26 cellular contexts compared by ENCODE assay signal in genomic region chr2:228728961-228729360, GRCh38.
DNase-seq lines count a peak whose midpoint lies in the region; FAIRE-seq and TF ChIP-seq lines count a peak whose summit lies in the region.
"Had no signal": no experiment of that assay in that cellular context is flagged by ENCODE, and none has a peak within 500 bp of the region (broad histone marks: within the 10 kb centered on the region; RNA-seq: fewer than 3 reads in every experiment).

No MANE protein-coding gene starts in this region.

- DNase-seq in ELR (ENCODE audit: low read depth) (peak; percentile 64), astrocyte (ENCODE audit: low read depth) (peak; percentile 25), iris pigment epithelial cell (ENCODE audit: low read depth) (peak; percentile 10), smooth muscle cell (lab: John Stamatoyannopoulos, UW; ENCODE audit: unreplicated experiment) (no peak), MG63 (no peak), foreskin melanocyte (no peak), GM10248 (ENCODE audit: extremely low spot score) (no peak)
- DNase-seq: activated CD4-positive, CD25-positive, alpha-beta regulatory T cell treated with anti-CD3 and anti-CD28 coated beads, Interleukin-2, amount 50 U/mL, for 72 hours; activated CD8-positive, alpha-beta T cell treated with anti-CD3 and anti-CD28 coated beads for 36 hours; adrenal gland; CD4-positive, alpha-beta T cell; dermis blood vessel endothelial cell; GDM1; KG1; left ventricle myocardium inferior; midbrain; naive thymus-derived CD8-positive, alpha-beta T cell; NCI-H510A; NK-92 treated with Interleukin-12 subunit alpha and Interleukin-12 subunit beta, amount 100 ng/mL, for 24 hours; SIG-M5; stimulated activated CD4-positive, alpha-beta T cell treated with anti-CD3 and anti-CD28 coated beads, Interleukin-12 subunit alpha, Interleukin-12 subunit beta, amount 100 ng/mL, for 4 hours; stimulated activated CD4-positive, alpha-beta T cell treated with anti-CD3 and anti-CD28 coated beads, Interleukin-4, amount 100 ng/mL, for 24 hours; stimulated activated naive B cell treated with anti-CD40 and anti-IgM and Interleukin-4, amounts not matched to agents 10 μg/mL and 1 μg/mL and 100 μg/mL, for 72 hours had no signal

- peaks cover 9% of the 10 kb centered on the region for H3K4me1 ChIP-seq in astrocyte (ENCODE audit: insufficient read depth, low read length)
- peaks cover 3% of the 10 kb centered on the region for H3K4me1 ChIP-seq in smooth muscle cell (ENCODE audit: low read depth)
- H3K4me1 ChIP-seq: adrenal gland, left ventricle myocardium inferior, suprapubic skin had no signal

- H3K4me1 Mint-ChIP-seq in astrocyte (ENCODE audit: low read depth, unreplicated experiment) = peaks cover 24% of the 10 kb centered on the region
- H3K4me1 Mint-ChIP-seq: naive thymus-derived CD8-positive, alpha-beta T cell; stimulated activated naive B cell treated with anti-CD40 and anti-IgM and Interleukin-4, amounts not matched to agents 10 μg/mL and 1 μg/mL and 100 μg/mL, for 72 hours had no signal

- H3F3A ChIP-seq in smooth muscle cell (ENCODE audit: low read depth) = peaks cover 9% of the 10 kb centered on the region

- TF ChIP-seq CTCF in astrocyte (IDR thresholded peaks at IDR 0.05; ENCODE audit: insufficient read depth, low read depth, low read length) (no peak), smooth muscle cell (IDR thresholded peaks at IDR 0.05; ENCODE audit: borderline replicate concordance, insufficient read depth, poor library complexity, severe bottlenecking) (no peak), GM10248 (IDR thresholded peaks at IDR 0.05; ENCODE audit: control extremely low read depth, extremely low read depth, low read depth, missing control alignments) (no peak)

- H3K27ac Mint-ChIP-seq in astrocyte (ENCODE audit: unreplicated experiment) = peak overlapping the region; percentile 27
- H3K27ac Mint-ChIP-seq: activated CD8-positive, alpha-beta T cell treated with anti-CD3 and anti-CD28 coated beads for 36 hours; CD4-positive, alpha-beta T cell; naive thymus-derived CD8-positive, alpha-beta T cell; stimulated activated naive B cell treated with anti-CD40 and anti-IgM and Interleukin-4, amounts not matched to agents 10 μg/mL and 1 μg/mL and 100 μg/mL, for 72 hours had no signal

- POLR2A ChIA-PET in GM10248 (lab: Yijun Ruan, JAX) = no interaction called here

- WGBS in smooth muscle cell (ENCODE audit: low lambda C conversion rate) = 8% methylated on average over 5 of the region's 5 CpGs

- H3K27me3 Mint-ChIP-seq in astrocyte (ENCODE audit: low read depth, unreplicated experiment) = no peaks in the 10 kb centered on the region
- H3K27me3 Mint-ChIP-seq: activated CD8-positive, alpha-beta T cell treated with anti-CD3 and anti-CD28 coated beads for 36 hours; CD4-positive, alpha-beta T cell; naive thymus-derived CD8-positive, alpha-beta T cell; stimulated activated naive B cell treated with anti-CD40 and anti-IgM and Interleukin-4, amounts not matched to agents 10 μg/mL and 1 μg/mL and 100 μg/mL, for 72 hours had no signal

- H3K27me3 ChIP-seq in astrocyte (ENCODE audit: insufficient read depth, low read length) = no peaks in the 10 kb centered on the region
- H3K27me3 ChIP-seq in smooth muscle cell (ENCODE audit: low read depth) = no peaks in the 10 kb centered on the region
- no peaks in the 10 kb centered on the region for H3K27me3 ChIP-seq in MG63
- H3K27me3 ChIP-seq: adrenal gland, cardiac muscle cell, suprapubic skin had no signal

- CTCF ChIA-PET in GM10248 (lab: Yijun Ruan, JAX) = no interaction called here

- no peak overlapping the region for H3K4me3 Mint-ChIP-seq in astrocyte (ENCODE audit: unreplicated experiment)
- H3K4me3 Mint-ChIP-seq: activated CD8-positive, alpha-beta T cell treated with anti-CD3 and anti-CD28 coated beads for 36 hours; CD4-positive, alpha-beta T cell; naive thymus-derived CD8-positive, alpha-beta T cell; stimulated activated naive B cell treated with anti-CD40 and anti-IgM and Interleukin-4, amounts not matched to agents 10 μg/mL and 1 μg/mL and 100 μg/mL, for 72 hours had no signal

- no peaks in the 10 kb centered on the region for H4K20me1 ChIP-seq in astrocyte (ENCODE audit: insufficient read depth, low read length)
- H4K20me1 ChIP-seq in smooth muscle cell (ENCODE audit: low read depth) = no peaks in the 10 kb centered on the region

- no peaks in the 10 kb centered on the region for H3K79me2 ChIP-seq in astrocyte (ENCODE audit: insufficient read depth, low read length)
- no peaks in the 10 kb centered on the region for H3K79me2 ChIP-seq in smooth muscle cell (ENCODE audit: low read depth)

- H3K36me3 ChIP-seq in astrocyte (ENCODE audit: insufficient read depth, low read length) (no peaks in the 10 kb centered on the region), smooth muscle cell (ENCODE audit: low read depth) (no peaks in the 10 kb centered on the region), MG63 (no peaks in the 10 kb centered on the region)
- H3K36me3 ChIP-seq: adrenal gland, cardiac muscle cell, left ventricle myocardium inferior, suprapubic skin had no signal

- H3K9me3 Mint-ChIP-seq in astrocyte (ENCODE audit: unreplicated experiment) = no peaks in the 10 kb centered on the region

- H3K27ac ChIP-seq in astrocyte (ENCODE audit: low read depth, low read length) (no peak overlapping the region), smooth muscle cell (ENCODE audit: low read depth) (peak overlapping the region; percentile 15)
- H3K27ac ChIP-seq: adrenal gland, cardiac muscle cell, left ventricle myocardium inferior, suprapubic skin had no signal

- H2AFZ ChIP-seq in astrocyte (ENCODE audit: low read depth, low read length) = peak overlapping the region; percentile 53
- H2AFZ ChIP-seq in smooth muscle cell (ENCODE audit: low read depth) = peak overlapping the region; percentile 65

- FAIRE-seq in astrocyte (lab: Jason Lieb, UNC) = no peak
- FAIRE-seq: H1 had no signal

- H3K4me2 ChIP-seq in astrocyte (ENCODE audit: low read length) (peak overlapping the region; percentile 24), smooth muscle cell (peak overlapping the region; percentile 12)

- H3K9me3 ChIP-seq in astrocyte (ENCODE audit: insufficient read depth, low read depth, low read length) (no peaks in the 10 kb centered on the region), smooth muscle cell (replicated peaks; ENCODE audit: low read depth) (no peaks in the 10 kb centered on the region), MG63 (peaks cover 17% of the 10 kb centered on the region)
- H3K9me3 ChIP-seq: adrenal gland had no signal

- no peak overlapping the region for H3K4me3 ChIP-seq in astrocyte (ENCODE audit: insufficient read depth, low read depth, low read length)
- no peak overlapping the region for H3K4me3 ChIP-seq in smooth muscle cell
- no peak overlapping the region for H3K4me3 ChIP-seq in MG63
- H3K4me3 ChIP-seq: adrenal gland, cardiac muscle cell, left ventricle myocardium inferior, suprapubic skin had no signal

- no peak overlapping the region for H3K9ac ChIP-seq in astrocyte (ENCODE audit: low read length)
- H3K9ac ChIP-seq in smooth muscle cell (ENCODE audit: low read depth) = no peak overlapping the region

- H3K36me3 Mint-ChIP-seq in astrocyte (ENCODE audit: low read depth, unreplicated experiment) = no peaks in the 10 kb centered on the region
- H3K36me3 Mint-ChIP-seq: naive thymus-derived CD8-positive, alpha-beta T cell; stimulated activated naive B cell treated with anti-CD40 and anti-IgM and Interleukin-4, amounts not matched to agents 10 μg/mL and 1 μg/mL and 100 μg/mL, for 72 hours had no signal

Comparison
In these comparisons a context has a peak if more than half of its experiments do, and no peak if none do; other contexts are left out.
1. DNase-seq: peak in ELR (single experiment), astrocyte (single experiment) and iris pigment epithelial cell (single experiment); none in smooth muscle cell (single experiment), MG63 (single experiment), foreskin melanocyte (single experiment) and GM10248 (single experiment).